ENCODE assay signal across 19 cellular contexts in the genomic region with DNA sequence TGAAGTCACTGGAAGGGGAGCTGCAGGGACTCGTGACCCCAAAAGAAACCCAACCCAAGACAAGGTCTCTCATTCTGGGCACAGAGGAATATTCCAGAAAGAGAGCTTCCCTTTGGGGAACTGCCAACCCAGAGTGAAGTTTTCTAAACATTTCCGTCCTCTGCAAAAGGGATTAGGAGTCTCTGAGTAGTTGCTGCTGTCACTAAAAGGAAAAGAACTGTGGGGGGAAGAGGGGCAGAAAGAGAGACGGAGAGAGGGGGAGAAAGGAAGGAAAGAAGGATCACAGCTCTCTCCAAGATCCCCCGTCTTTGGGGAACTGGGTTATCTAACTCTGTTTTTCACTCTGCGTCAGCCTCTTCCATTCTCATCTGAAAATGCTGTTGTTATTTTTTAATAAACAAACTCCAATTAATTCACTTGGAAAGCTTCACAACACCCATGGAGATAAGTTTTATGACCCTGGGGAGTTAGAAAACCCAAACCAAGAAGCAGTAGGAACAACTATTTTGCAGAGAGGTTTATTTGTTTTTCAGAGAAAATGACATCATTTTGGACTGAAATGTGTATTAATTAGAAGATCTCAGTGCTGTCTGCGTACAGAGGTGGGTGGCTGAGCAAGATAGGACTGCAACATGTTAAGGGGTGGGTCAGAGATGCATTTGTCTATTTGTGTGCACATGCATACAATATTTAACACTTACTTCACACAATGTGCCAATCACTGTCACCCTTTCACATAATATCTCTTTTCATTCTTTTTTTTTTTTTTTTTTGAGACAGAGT. TPM values are rescaled to one million over a fixed set of nuclear protein-coding genes. Genes with fewer than 3 reads are reported as not detected.
DNase-seq lines count a peak whose midpoint lies in the region; ATAC-seq and TF ChIP-seq lines count a peak whose summit lies in the region.
"Had no signal": no experiment of that assay in that cellular context is flagged by ENCODE, and none has a peak within 500 bp of the region (broad histone marks: within the 10 kb centered on the region; RNA-seq: fewer than 3 reads in every experiment).

No MANE protein-coding gene starts in this region.

- peaks cover 13% of the 10 kb centered on the region for H3K27me3 Mint-ChIP-seq in brain
- H3K27me3 Mint-ChIP-seq: activated CD4-positive, alpha-beta T cell treated with anti-CD3 and anti-CD28 coated beads for 36 hours; central memory CD8-positive, alpha-beta T cell had no signal

- intact Hi-C loops in left ventricle myocardium superior (cut with micrococcal nuclease) (no loop called here), ovary (cut with DNase I) (loop anchor here in 1 of 4 donors (5.0 to 10.0 kb wide), 2 partner anchors 138 to 275 kb away; no protein-coding TSS in a partner anchor), uterus (cut with DNase I; ENCODE audit: low total_unique reads) (no loop called here), dorsolateral prefrontal cortex (cut with DNase I) (loop anchor here in 1 of 2 donors (5.0 kb wide), 1 partner anchor 123 kb away; no protein-coding TSS in a partner anchor)

- ATAC-seq in left ventricle myocardium superior, result peak; percentile 43
- ATAC-seq: activated CD4-positive, alpha-beta T cell treated with anti-CD3 and anti-CD28 coated beads for 36 hours had no signal

- H3K4me3 Mint-ChIP-seq in brain, result peak overlapping the region in 2 of 5 experiments; percentile 7 to 19
- H3K4me3 Mint-ChIP-seq: activated CD4-positive, alpha-beta T cell treated with anti-CD3 and anti-CD28 coated beads for 36 hours; central memory CD8-positive, alpha-beta T cell; neural progenitor cell had no signal

- no peaks in the 10 kb centered on the region for H3K9me3 ChIP-seq in ovary
- no peaks in the 10 kb centered on the region for H3K9me3 ChIP-seq in uterus
- H3K9me3 ChIP-seq: BLaER1 had no signal

- peaks cover 39% of the 10 kb centered on the region for H3K4me1 Mint-ChIP-seq in brain
- H3K4me1 Mint-ChIP-seq: activated CD4-positive, alpha-beta T cell treated with anti-CD3 and anti-CD28 coated beads for 36 hours; central memory CD8-positive, alpha-beta T cell had no signal

- H3K27ac ChIP-seq in ovary, result peak overlapping the region; percentile 47 to 59
- peak overlapping the region; percentile 76 to 90 for H3K27ac ChIP-seq in uterus
- H3K27ac ChIP-seq in dorsolateral prefrontal cortex, result peak overlapping the region in 8 of 59 donors; percentile 5 to 63 (median 47)
- H3K27ac ChIP-seq: BLaER1, neural progenitor cell had no signal

- H3K36me3 ChIP-seq in ovary, result no peaks in the 10 kb centered on the region
- no peaks in the 10 kb centered on the region for H3K36me3 ChIP-seq in uterus
- H3K36me3 ChIP-seq: BLaER1, neural progenitor cell had no signal

- TF ChIP-seq EP300 in ovary (IDR thresholded peaks at IDR 0.05), result no peak

- no peak overlapping the region for H3K4me3 ChIP-seq in ovary
- H3K4me3 ChIP-seq in uterus, result no peak overlapping the region
- no peak overlapping the region for H3K4me3 ChIP-seq in dorsolateral prefrontal cortex
- H3K4me3 ChIP-seq: BLaER1, neural progenitor cell had no signal

- H3K9me3 Mint-ChIP-seq in brain, result peaks cover 0 to 2% (median 2%) of the 10 kb centered on the region in 5 experiments
- H3K9me3 Mint-ChIP-seq: central memory CD8-positive, alpha-beta T cell; neural progenitor cell had no signal

- TF ChIP-seq POLR2A in ovary (IDR thresholded peaks at IDR 0.05) (no peak), uterus (IDR thresholded peaks at IDR 0.05) (no peak)

- DNase-seq in left ventricle myocardium superior (no peak), ovary (no peak), uterus (no peak), dorsolateral prefrontal cortex (no peak), NCI-H345 (lab: John Stamatoyannopoulos, UW) (no peak), NCI-H2029 treated with DMSO at 0.1 percent for 48 hours (lab: John Stamatoyannopoulos, UW) (no peak)
- DNase-seq: activated CD4-positive, alpha-beta T cell treated with anti-CD3 and anti-CD28 coated beads for 36 hours; activated effector memory CD4-positive, alpha-beta T cell treated with anti-CD3 and anti-CD28 coated beads, Interleukin-2, amount 50 U/mL, for 16 hours; KBM-7; mammary epithelial cell; NCI-H2029; NCI-H524 treated with DMSO at 0.1 percent for 48 hours; stimulated activated CD4-positive, alpha-beta T cell treated with anti-CD3 and anti-CD28 coated beads, Interleukin-2, amount 100 ng/mL, for 24 hours had no signal

- H3K36me3 Mint-ChIP-seq in brain, result no peaks in the 10 kb centered on the region
- H3K36me3 Mint-ChIP-seq: neural progenitor cell had no signal

- H3K4me1 ChIP-seq in ovary (ENCODE audit: insufficient read depth) (peaks cover 15% of the 10 kb centered on the region), uterus (peaks cover 0 to 5% of the 10 kb centered on the region in 2 donors)
- H3K4me1 ChIP-seq: BLaER1 had no signal

- H3K27ac Mint-ChIP-seq in brain, result peak overlapping the region in 4 of 5 experiments; percentile 5 to 62 (median 40)
- H3K27ac Mint-ChIP-seq: activated CD4-positive, alpha-beta T cell treated with anti-CD3 and anti-CD28 coated beads for 36 hours; neural progenitor cell had no signal

- H3K27me3 ChIP-seq in ovary (no peaks in the 10 kb centered on the region), uterus (no peaks in the 10 kb centered on the region), dorsolateral prefrontal cortex (no peaks in the 10 kb centered on the region)
- H3K27me3 ChIP-seq: BLaER1, neural progenitor cell had no signal

- TF ChIP-seq CTCF in brain (conservative IDR thresholded peaks at IDR 0.05) (no peak), ovary (IDR thresholded peaks at IDR 0.05) (no peak), uterus (IDR thresholded peaks at IDR 0.05) (no peak), dorsolateral prefrontal cortex (IDR thresholded peaks at IDR 0.05 in 54 of 56, conservative IDR thresholded peaks at IDR 0.05 in 2 of 56; ENCODE audit: low read depth in 1 of 56, partially characterized antibody in 56 of 56) (no peak)

- WGBS in ovary, 3 donors, result 8 to 12% (median 9%) methylated on average over 6 of the region's 6 CpGs

RNA-seq across cellular contexts. Expression of gene SCGB1A1, which starts 0.9 kb away (rescaled TPM):
- polyA plus RNA-seq in brain (ENCODE audit: insufficient read depth, low read depth, low replicate concordance) (24.1 TPM), ovary (not detected)
- total RNA-seq in left ventricle myocardium superior (not detected), ovary (10 to 100 TPM in 1 of 7 donors, 1 to 10 TPM in 1, not detected in 5; 1.8 to 11.6 TPM), uterus (not detected), dorsolateral prefrontal cortex (1 to 10 TPM in 15 of 120 experiments, not detected in 105; 1.1 to 3.2 (median 1.4) TPM)
- total RNA-seq: activated CD4-positive, alpha-beta T cell treated with anti-CD3 and anti-CD28 coated beads for 36 hours; mammary epithelial cell; OCI-LY7; subcutaneous adipose tissue had no signal
- polyA plus RNA-seq: mammary epithelial cell had no signal
